ENCODE assay signal across 19 cellular contexts in genomic region chr18:59266876-59267510, GRCh38. TPM values are rescaled to one million over a fixed set of nuclear protein-coding genes. Genes with fewer than 3 reads are reported as not detected.
A peak's percentile ranks its signal among the peaks of the same experiment; 100 is the strongest.
DNase-seq lines count a peak whose midpoint lies in the region; ATAC-seq, FAIRE-seq and TF ChIP-seq lines count a peak whose summit lies in the region.
"Had no signal": no experiment of that assay in that cellular context is flagged by ENCODE, and none has a peak within 500 bp of the region (broad histone marks: within the 10 kb centered on the region; RNA-seq: fewer than 3 reads in every experiment).

No MANE protein-coding gene starts in this region.

- in situ Hi-C loops in HepG2 (cut with HindIII; ENCODE audit: extremely low pct_ligation_motif_present, low pct_unique_long_range_greater_than_20kb) = loop anchor here (10.0 kb wide), 1 partner anchor 182 kb away; no protein-coding TSS in a partner anchor

- H3K9me3 ChIP-seq in HepG2 (ENCODE audit: low read length) (no peaks in the 10 kb centered on the region), right lobe of liver (no peaks in the 10 kb centered on the region), HUES48 (ENCODE audit: control insufficient read depth, insufficient read depth, low read length) (no peaks in the 10 kb centered on the region), hepatocyte (ENCODE audit: low read depth) (no peaks in the 10 kb centered on the region), heart right ventricle (no peaks in the 10 kb centered on the region)
- H3K9me3 ChIP-seq: SJCRH30 had no signal

- H3K36me3 ChIP-seq in HepG2 (replicated peaks in 1 of 2; ENCODE audit: control insufficient read depth in 1 of 2, insufficient read depth in 2 of 2, low read length in 2 of 2) (no peaks in the 10 kb centered on the region), right lobe of liver (no peaks in the 10 kb centered on the region), HUES48 (ENCODE audit: control insufficient read depth, insufficient read depth, low read length) (no peaks in the 10 kb centered on the region), hepatocyte (replicated peaks; ENCODE audit: insufficient read depth, low read depth) (no peaks in the 10 kb centered on the region), heart right ventricle (no peaks in the 10 kb centered on the region)
- H3K36me3 ChIP-seq: SJCRH30 had no signal

- H3K4me1 ChIP-seq in HepG2 (ENCODE audit: insufficient read depth, low read length) (no peaks in the 10 kb centered on the region), right lobe of liver (peaks cover 0 to under 1% (median 0%) of the 10 kb centered on the region in 4 donors), HUES48 (ENCODE audit: control insufficient read depth, insufficient read depth, low read length) (peaks cover 46% of the 10 kb centered on the region), hepatocyte (ENCODE audit: insufficient read depth) (peaks cover 8% of the 10 kb centered on the region), heart right ventricle (peaks cover 0 to 33% (median 20%) of the 10 kb centered on the region in 9 donors)
- H3K4me1 ChIP-seq: SJCRH30 had no signal

- CTCF ChIA-PET in HepG2 (lab: Yijun Ruan, JAX; ENCODE audit: low intra/inter-chr PET ratio, low total read pairs) = no interaction called here

- WGBS in HepG2 (ENCODE audit: low lambda C conversion rate) = 19% methylated on average over 11 of the region's 11 CpGs
- WGBS in right lobe of liver (ENCODE audit: insufficient coverage, low coverage, low lambda C conversion rate, missing lambda C conversion rate) = 2% methylated on average over 10 of the region's 11 CpGs
- 18% methylated on average over 11 of the region's 11 CpGs for WGBS in hepatocyte (ENCODE audit: low lambda C conversion rate, missing lambda C conversion rate)
- 4% methylated on average over 11 of the region's 11 CpGs for WGBS in heart right ventricle, 2 donors

- no peak for FAIRE-seq in HepG2 (lab: Jason Lieb, UNC)
- FAIRE-seq: K562 had no signal

- POLR2A ChIA-PET in HepG2 (lab: Yijun Ruan, JAX) = no interaction called here

- TF ChIP-seq CTCF in HepG2 (CRISPR knock-in tag; IDR thresholded peaks at IDR 0.05) (no peak), right lobe of liver (IDR thresholded peaks at IDR 0.05) (no peak), hepatocyte (IDR thresholded peaks at IDR 0.05; ENCODE audit: poor library complexity) (no peak), heart right ventricle (IDR thresholded peaks at IDR 0.05) (no peak)

- H2AFZ ChIP-seq in HepG2 (ENCODE audit: low read length) (no peak overlapping the region), hepatocyte (no peak overlapping the region)

- H4K20me1 ChIP-seq in HepG2 (ENCODE audit: insufficient read depth, low read length) (no peaks in the 10 kb centered on the region), hepatocyte (ENCODE audit: insufficient read depth, poor library complexity, severe bottlenecking) (no peaks in the 10 kb centered on the region)

- no peaks in the 10 kb centered on the region for H3K9me2 ChIP-seq in hepatocyte (replicated peaks; ENCODE audit: insufficient read depth)

- TF ChIP-seq RAD21 in HepG2 (CRISPR knock-in tag; IDR thresholded peaks at IDR 0.05) = no peak

- H3K27ac ChIP-seq in HepG2 (ENCODE audit: extremely low read length, insufficient read depth, low read length) (no peak overlapping the region), right lobe of liver (no peak overlapping the region), HUES48 (ENCODE audit: low read depth, low read length) (no peak overlapping the region), hepatocyte (no peak overlapping the region), heart right ventricle (no peak overlapping the region)
- H3K27ac ChIP-seq: RWPE1, SJCRH30 had no signal

- H3K4me2 ChIP-seq in HepG2 (ENCODE audit: low read depth, low read length) (no peak overlapping the region), hepatocyte (peak overlapping the region; percentile 86)

- DNase-seq in HepG2 (ENCODE audit: low spot score) = no peak
- no peak for DNase-seq in right lobe of liver
- DNase-seq in hepatocyte (ENCODE audit: low spot score) = no peak
- no peak for DNase-seq in activated T-cell treated with anti-CD3 and anti-CD28 coated beads, Interleukin-2, amount 50 U/mL, for 1 hour
- DNase-seq in activated T-cell treated with anti-CD3 and anti-CD28 coated beads for 4 hours = no peak
- DNase-seq in heart right ventricle = no peak
- DNase-seq in activated CD8-positive, alpha-beta memory T cell treated with anti-CD3 and anti-CD28 coated beads for 24 hours = no peak
- DNase-seq: CD8-positive, alpha-beta T cell; DMS153; HCEC 1CT; NCI-H1436 treated with DMSO at 0.1 percent for 48 hours; NCI-H2081 treated with DMSO at 0.1 percent for 48 hours; NCI-H345; NCI-H526 treated with DMSO at 0.1 percent for 48 hours; SJCRH30 had no signal

- no TSS peak for BruUV-seq in HepG2 (replicated peaks; lab: Mats Ljungman, UMichigan)

- H3K79me2 ChIP-seq in HepG2 (ENCODE audit: insufficient read depth, low read length) = no peaks in the 10 kb centered on the region
- H3K79me2 ChIP-seq in hepatocyte = no peaks in the 10 kb centered on the region

- H3K27me3 ChIP-seq in HepG2 (ENCODE audit: control insufficient read depth in 1 of 2, insufficient read depth in 2 of 2, low read length in 2 of 2) (peaks cover 9 to 71% of the 10 kb centered on the region in 2 experiments), right lobe of liver (peaks cover 18 to 70% of the 10 kb centered on the region in 2 donors), HUES48 (ENCODE audit: control insufficient read depth, insufficient read depth, low read length) (peaks cover 96% of the 10 kb centered on the region), hepatocyte (peaks cover 93% of the 10 kb centered on the region), heart right ventricle (peaks cover 39 to 96% (median 93%) of the 10 kb centered on the region in 7 donors)
- H3K27me3 ChIP-seq: SJCRH30 had no signal

- intact Hi-C loops in HepG2 (cut with micrococcal nuclease; ENCODE audit: unreplicated experiment) (no loop called here), right lobe of liver (cut with DNase I) (no loop called here), heart right ventricle (cut with DNase I) (no loop called here)

- ATAC-seq in HepG2 = no peak
- no peak for ATAC-seq in right lobe of liver
- ATAC-seq in heart right ventricle = no peak
- ATAC-seq: CD8-positive, alpha-beta T cell; K562 had no signal

- TF ChIP-seq POLR2A in HepG2 (IDR thresholded peaks at IDR 0.05; ENCODE audit: insufficient read depth in 1 of 2, low read depth in 2 of 2, low read length in 2 of 2) (no peak), right lobe of liver (IDR thresholded peaks at IDR 0.05) (no peak)

- H3K4me3 ChIP-seq in HepG2 (replicated peaks in 1 of 3; ENCODE audit: insufficient read depth in 1 of 3, low read depth in 2 of 3, low read length in 3 of 3) = no peak overlapping the region
- H3K4me3 ChIP-seq in right lobe of liver = no peak overlapping the region
- 0 out of 2 replicates have a peak overlapping the region, but pooled peaks have one; percentile 65 for H3K4me3 ChIP-seq in HUES48 (ENCODE audit: low read depth, low read length)
- no peak overlapping the region for H3K4me3 ChIP-seq in hepatocyte
- H3K4me3 ChIP-seq in heart right ventricle = no peak overlapping the region
- H3K4me3 ChIP-seq: K562, SJCRH30 had no signal

- no peak for TF ChIP-seq EP300 in HepG2 (IDR thresholded peaks at IDR 0.05; ENCODE audit: low read depth in 2 of 2, low read length in 2 of 2)
- no peak for TF ChIP-seq EP300 in HepG2 (CRISPR knock-in tag; IDR thresholded peaks at IDR 0.05; ENCODE audit: borderline replicate concordance)

- H3K9ac ChIP-seq in HepG2 (ENCODE audit: insufficient read depth, low read depth, low read length) (no peak overlapping the region), HUES48 (ENCODE audit: low read depth, low read length) (no peak overlapping the region)

RNA-seq across cellular contexts. Expression of gene RAX, which starts 6.3 kb away (rescaled TPM):
- total RNA-seq in HepG2 (2016; rRNA removed; fragmentation: Illumina TruSeq; extraction: Trizol) (not detected in 2 replicates), right lobe of liver (not detected), hepatocyte (not detected in 2 replicates), heart right ventricle (not detected)
- not detected in 2 replicates for total RNA-seq in HepG2 (2016; cell fraction: cytosol; rRNA removed; fragmentation: Illumina TruSeq; extraction: Trizol; ENCODE audit: low read depth)
- total RNA-seq in HepG2 (2016; cell fraction: insoluble cytoplasmic fraction; rRNA removed; fragmentation: Illumina TruSeq; extraction: Trizol) = not detected in 2 replicates
- not detected in 2 replicates for total RNA-seq in HepG2 (2016; cell fraction: membrane; rRNA removed; fragmentation: Illumina TruSeq; extraction: Trizol)
- total RNA-seq in HepG2 (2016; cell fraction: nucleus; rRNA removed; fragmentation: Illumina TruSeq; extraction: Trizol) = not detected in 2 replicates
- polyA plus RNA-seq in HepG2 (2011; rRNA removed) (not detected in 2 replicates), hepatocyte (not detected in 2 replicates), heart right ventricle (not detected)
- not detected in 2 replicates for polyA plus RNA-seq in HepG2 (2011; cell fraction: cytosol; rRNA removed)
- polyA plus RNA-seq in HepG2 (2011; cell fraction: nucleus; rRNA removed) = not detected in 2 replicates
- polyA plus RNA-seq in HepG2 (2012) = not detected in 2 replicates
- polyA plus RNA-seq in HepG2 (2016; cell fraction: cytosol; fragmentation: Illumina TruSeq; extraction: Trizol; ENCODE audit: low read depth) = not detected in 2 replicates
- not detected in 2 replicates for polyA plus RNA-seq in HepG2 (2016; cell fraction: insoluble cytoplasmic fraction; fragmentation: Illumina TruSeq; extraction: Trizol; ENCODE audit: low read depth)
- not detected in 2 replicates for polyA plus RNA-seq in HepG2 (2016; cell fraction: membrane; fragmentation: Illumina TruSeq; extraction: Trizol; ENCODE audit: low read depth)
- polyA plus RNA-seq in HepG2 (2016; cell fraction: nucleus; fragmentation: Illumina TruSeq; extraction: Trizol; ENCODE audit: insufficient read depth, low read depth) = not detected in 2 replicates
- not detected in 2 replicates for polyA minus RNA-seq in HepG2 (2011; rRNA and poly(A)+ RNA removed; ENCODE audit: low replicate concordance)
- not detected in 2 replicates for polyA minus RNA-seq in HepG2 (2011; cell fraction: cytosol; rRNA and poly(A)+ RNA removed)
- polyA minus RNA-seq in HepG2 (2011; cell fraction: nucleus; rRNA and poly(A)+ RNA removed) = not detected in 2 replicates
- total RNA-seq: CD8-positive, alpha-beta T cell; K562; OCI-LY7; SJCRH30 had no signal
- polyA plus RNA-seq: K562 had no signal

RNA-seq across cellular contexts. Expression of gene GRP, which starts 47.0 kb away (rescaled TPM):
- total RNA-seq in HepG2 (2016; rRNA removed; fragmentation: Illumina TruSeq; extraction: Trizol) = not detected in 2 replicates
- total RNA-seq in HepG2 (2016; cell fraction: cytosol; rRNA removed; fragmentation: Illumina TruSeq; extraction: Trizol; ENCODE audit: low read depth) = not detected in 2 replicates
- total RNA-seq in HepG2 (2016; cell fraction: insoluble cytoplasmic fraction; rRNA removed; fragmentation: Illumina TruSeq; extraction: Trizol) = not detected in 2 replicates
- not detected in 2 replicates for total RNA-seq in HepG2 (2016; cell fraction: membrane; rRNA removed; fragmentation: Illumina TruSeq; extraction: Trizol)
- not detected in 2 replicates for total RNA-seq in HepG2 (2016; cell fraction: nucleus; rRNA removed; fragmentation: Illumina TruSeq; extraction: Trizol)
- not detected in 2 replicates for polyA plus RNA-seq in HepG2 (2011; rRNA removed)
- polyA plus RNA-seq in HepG2 (2011; cell fraction: cytosol; rRNA removed) = not detected in 2 replicates
- polyA plus RNA-seq in HepG2 (2011; cell fraction: nucleus; rRNA removed) = not detected in 2 replicates
- polyA plus RNA-seq in HepG2 (2012) = not detected in 2 replicates
- polyA plus RNA-seq in HepG2 (2016; cell fraction: cytosol; fragmentation: Illumina TruSeq; extraction: Trizol; ENCODE audit: low read depth) = not detected in 2 replicates
- not detected in 2 replicates for polyA plus RNA-seq in HepG2 (2016; cell fraction: insoluble cytoplasmic fraction; fragmentation: Illumina TruSeq; extraction: Trizol; ENCODE audit: low read depth)
- not detected in 2 replicates for polyA plus RNA-seq in HepG2 (2016; cell fraction: membrane; fragmentation: Illumina TruSeq; extraction: Trizol; ENCODE audit: low read depth)
- not detected in 2 replicates for polyA plus RNA-seq in HepG2 (2016; cell fraction: nucleus; fragmentation: Illumina TruSeq; extraction: Trizol; ENCODE audit: insufficient read depth, low read depth)
- not detected in 2 replicates for polyA minus RNA-seq in HepG2 (2011; rRNA and poly(A)+ RNA removed; ENCODE audit: low replicate concordance)
- not detected in 2 replicates for polyA minus RNA-seq in HepG2 (2011; cell fraction: cytosol; rRNA and poly(A)+ RNA removed)
- not detected in 2 replicates for polyA minus RNA-seq in HepG2 (2011; cell fraction: nucleus; rRNA and poly(A)+ RNA removed)
- not detected for total RNA-seq in right lobe of liver
- total RNA-seq in hepatocyte = 2.6 TPM in 1 of 2 replicates, not detected in the other
- 0.71 and 2.2 TPM in 2 replicates for polyA plus RNA-seq in hepatocyte
- total RNA-seq in heart right ventricle = not detected
- not detected for polyA plus RNA-seq in heart right ventricle
- total RNA-seq: CD8-positive, alpha-beta T cell; K562; OCI-LY7 had no signal

RNA-seq across cellular contexts. Expression of gene CPLX4, which starts 51.5 kb away (rescaled TPM):
- total RNA-seq in HepG2 (2016; rRNA removed; fragmentation: Illumina TruSeq; extraction: Trizol) = not detected in 2 replicates
- not detected in 2 replicates for total RNA-seq in HepG2 (2016; cell fraction: cytosol; rRNA removed; fragmentation: Illumina TruSeq; extraction: Trizol; ENCODE audit: low read depth)
- not detected in 2 replicates for total RNA-seq in HepG2 (2016; cell fraction: insoluble cytoplasmic fraction; rRNA removed; fragmentation: Illumina TruSeq; extraction: Trizol)
- total RNA-seq in HepG2 (2016; cell fraction: membrane; rRNA removed; fragmentation: Illumina TruSeq; extraction: Trizol) = not detected in 2 replicates
- not detected in 2 replicates for total RNA-seq in HepG2 (2016; cell fraction: nucleus; rRNA removed; fragmentation: Illumina TruSeq; extraction: Trizol)
- not detected in 2 replicates for polyA plus RNA-seq in HepG2 (2011; rRNA removed)
- not detected in 2 replicates for polyA plus RNA-seq in HepG2 (2011; cell fraction: cytosol; rRNA removed)
- not detected in 2 replicates for polyA plus RNA-seq in HepG2 (2011; cell fraction: nucleus; rRNA removed)
- 0.08 TPM in 1 of 2 replicates, not detected in the other for polyA plus RNA-seq in HepG2 (2012)
- polyA plus RNA-seq in HepG2 (2016; cell fraction: cytosol; fragmentation: Illumina TruSeq; extraction: Trizol; ENCODE audit: low read depth) = not detected in 2 replicates
- polyA plus RNA-seq in HepG2 (2016; cell fraction: insoluble cytoplasmic fraction; fragmentation: Illumina TruSeq; extraction: Trizol; ENCODE audit: low read depth) = not detected in 2 replicates
- not detected in 2 replicates for polyA plus RNA-seq in HepG2 (2016; cell fraction: membrane; fragmentation: Illumina TruSeq; extraction: Trizol; ENCODE audit: low read depth)
- polyA plus RNA-seq in HepG2 (2016; cell fraction: nucleus; fragmentation: Illumina TruSeq; extraction: Trizol; ENCODE audit: insufficient read depth, low read depth) = not detected in 2 replicates
- not detected in 2 replicates for polyA minus RNA-seq in HepG2 (2011; rRNA and poly(A)+ RNA removed; ENCODE audit: low replicate concordance)
- not detected in 2 replicates for polyA minus RNA-seq in HepG2 (2011; cell fraction: cytosol; rRNA and poly(A)+ RNA removed)
- not detected in 2 replicates for polyA minus RNA-seq in HepG2 (2011; cell fraction: nucleus; rRNA and poly(A)+ RNA removed)
- under 1 TPM in 1 of 6 experiments, not detected in 5; 0.10 TPM for total RNA-seq in right lobe of liver
- not detected in 2 replicates for total RNA-seq in hepatocyte
- not detected in 2 replicates for polyA plus RNA-seq in hepatocyte
- total RNA-seq in heart right ventricle = under 1 TPM in 1 of 10 donors, not detected in 9; 0.11 TPM
- not detected for polyA plus RNA-seq in heart right ventricle
- total RNA-seq: CD8-positive, alpha-beta T cell; K562; OCI-LY7; SJCRH30 had no signal
- polyA plus RNA-seq: K562 had no signal
